8 cellular contexts compared by ENCODE assay signal in genomic region chr1:26169669-26170471, GRCh38. TPM values are rescaled to one million over a fixed set of nuclear protein-coding genes. Genes with fewer than 3 reads are reported as not detected.
DNase-seq lines count a peak whose midpoint lies in the region; ATAC-seq and TF ChIP-seq lines count a peak whose summit lies in the region.

ZNF593 (plus strand) TSS chr1:26169908; CDS start chr1:26169984, 76 bp downstream.

- H3K4me3 ChIP-seq in DOHH2 (ENCODE audit: low read length) (peak within 1 kb of the TSS; percentile 93), fibroblast of lung (replicated peaks in 1 of 4; ENCODE audit: control extremely low read depth in 1 of 4, insufficient read depth in 1 of 4, low read depth in 3 of 4, low read length in 4 of 4) (peak within 1 kb of the TSS; percentile 80 to 94 (median 84))

- H3K4me1 ChIP-seq in DOHH2 (ENCODE audit: control insufficient read depth, low read length), result peaks cover 14% of the 10 kb centered on the region
- peaks cover 4% of the 10 kb centered on the region for H3K4me1 ChIP-seq in fibroblast of lung (ENCODE audit: control insufficient read depth, extremely low read depth, insufficient read depth, low read length)

- H3K9ac ChIP-seq in fibroblast of lung (ENCODE audit: insufficient read depth, low read length), result peak within 1 kb of the TSS; percentile 95

- H3K9me3 ChIP-seq in DOHH2 (ENCODE audit: control insufficient read depth, insufficient read depth, low read length) (no peaks in the 10 kb centered on the region), fibroblast of lung (ENCODE audit: control insufficient read depth, insufficient read depth, low read depth, low read length) (no peaks in the 10 kb centered on the region)

- H4K20me1 ChIP-seq in DOHH2 (ENCODE audit: control insufficient read depth, insufficient read depth, low read depth, low read length) (no peaks in the 10 kb centered on the region), fibroblast of lung (ENCODE audit: control insufficient read depth, extremely low read depth, insufficient read depth, low read length) (no peaks in the 10 kb centered on the region)

- H3K9me3 Mint-ChIP-seq in activated T-helper 17 cell treated with anti-CD3 and anti-CD28 coated beads, Interleukin-2, amount 50 U/mL, for 72 hours, result no peaks in the 10 kb centered on the region
- no peaks in the 10 kb centered on the region for H3K9me3 Mint-ChIP-seq in natural killer cell

- H3K27ac Mint-ChIP-seq in activated T-helper 17 cell treated with anti-CD3 and anti-CD28 coated beads, Interleukin-2, amount 50 U/mL, for 72 hours, result peak within 1 kb of the TSS; percentile 24
- peak within 1 kb of the TSS; percentile 66 to 92 for H3K27ac Mint-ChIP-seq in natural killer cell

- intact Hi-C loops in natural killer cell (cut with micrococcal nuclease), result loop anchor here (1.0 to 10.0 kb wide), 3 partner anchors 62 to 225 kb away; partner anchors contain the start of gene CEP85

- H3K4me2 ChIP-seq in DOHH2 (ENCODE audit: low read length), result peak within 1 kb of the TSS; percentile 89
- peak within 1 kb of the TSS; percentile 97 for H3K4me2 ChIP-seq in fibroblast of lung (ENCODE audit: extremely low read depth, insufficient read depth, low read length)

- peaks cover 11% of the 10 kb centered on the region for H3K36me3 Mint-ChIP-seq in activated T-helper 17 cell treated with anti-CD3 and anti-CD28 coated beads, Interleukin-2, amount 50 U/mL, for 72 hours (ENCODE audit: low read depth)
- H3K36me3 Mint-ChIP-seq in natural killer cell, result no peaks in the 10 kb centered on the region

- TF ChIP-seq CTCF in DOHH2 (IDR thresholded peaks at IDR 0.05; ENCODE audit: low read depth, low read length, poor library complexity, severe bottlenecking) (peak; percentile 87), fibroblast of lung (conservative IDR thresholded peaks at IDR 0.05 in 1 of 2, IDR thresholded peaks at IDR 0.05 in 1 of 2; ENCODE audit: low read depth in 1 of 2, low read length in 2 of 2) (peak; percentile 73 to 86), natural killer cell (IDR thresholded peaks at IDR 0.05) (peak; percentile 83)

- peaks cover 3% of the 10 kb centered on the region; the same call in 1 of the 2 replicates for H3F3A ChIP-seq in DOHH2 (ENCODE audit: control insufficient read depth, insufficient read depth)

- peak within 1 kb of the TSS; percentile 73 for H3K4me3 Mint-ChIP-seq in activated T-helper 17 cell treated with anti-CD3 and anti-CD28 coated beads, Interleukin-2, amount 50 U/mL, for 72 hours
- peak within 1 kb of the TSS; percentile 84 for H3K4me3 Mint-ChIP-seq in natural killer cell

- ATAC-seq in GM21717 (IDR thresholded peaks at IDR 0.05; ENCODE audit: unreplicated experiment) (peak; percentile 89), natural killer cell (peak; percentile 94 to 96 (median 96))
- peak; percentile 98 for ATAC-seq in activated T-helper 17 cell treated with anti-CD3 and anti-CD28 coated beads, Interleukin-2, amount 50 U/mL, for 72 hours (replicated peaks)

- no peaks in the 10 kb centered on the region for H3K27me3 Mint-ChIP-seq in activated T-helper 17 cell treated with anti-CD3 and anti-CD28 coated beads, Interleukin-2, amount 50 U/mL, for 72 hours
- H3K27me3 Mint-ChIP-seq in natural killer cell (ENCODE audit: low read depth in 2 of 2), result peaks cover 0 to 12% of the 10 kb centered on the region in 2 donors

- H3K27me3 ChIP-seq in DOHH2 (ENCODE audit: control insufficient read depth, low read length) (no peaks in the 10 kb centered on the region; the same call in 1 of the 2 replicates), fibroblast of lung (ENCODE audit: control insufficient read depth, insufficient read depth, low read length) (no peaks in the 10 kb centered on the region)

- H3K79me2 ChIP-seq in DOHH2 (ENCODE audit: control insufficient read depth, low read length), result peaks cover 20% of the 10 kb centered on the region
- peaks cover 6% of the 10 kb centered on the region for H3K79me2 ChIP-seq in fibroblast of lung (ENCODE audit: control insufficient read depth, insufficient read depth, low read length)

- peak within 1 kb of the TSS; percentile 75 for H2AFZ ChIP-seq in fibroblast of lung (ENCODE audit: low read length)

- peak; percentile 83 for DNase-seq in KG1 (lab: John Stamatoyannopoulos, UW)
- DNase-seq in RPMI7951 (ENCODE audit: low read depth), result peak; percentile 89
- peak; percentile 88 to 92 for DNase-seq in fibroblast of lung (ENCODE audit: low read depth in 2 of 2)
- peak; percentile 92 for DNase-seq in natural killer cell
- DNase-seq in stimulated activated naive CD4-positive, alpha-beta T cell (lab: John Stamatoyannopoulos, UW), result peak; percentile 37 to 77 (median 66)

- H3K36me3 ChIP-seq in DOHH2 (ENCODE audit: control insufficient read depth, low read length), result peaks cover 22% of the 10 kb centered on the region
- peaks cover 3% of the 10 kb centered on the region for H3K36me3 ChIP-seq in fibroblast of lung (ENCODE audit: control insufficient read depth, insufficient read depth, low read length)

- H3K9me2 ChIP-seq in DOHH2 (replicated peaks; ENCODE audit: control insufficient read depth, low read length), result no peaks in the 10 kb centered on the region

- no peaks in the 10 kb centered on the region for H3K4me1 Mint-ChIP-seq in activated T-helper 17 cell treated with anti-CD3 and anti-CD28 coated beads, Interleukin-2, amount 50 U/mL, for 72 hours
- peaks cover 0 to 21% of the 10 kb centered on the region in 2 donors for H3K4me1 Mint-ChIP-seq in natural killer cell

- H3K27ac ChIP-seq in DOHH2 (ENCODE audit: low read depth, low read length) (peak within 1 kb of the TSS; percentile 22; the same call in 1 of the 2 replicates), fibroblast of lung (ENCODE audit: insufficient read depth, low read length) (peak within 1 kb of the TSS; percentile 84)

RNA-seq across cellular contexts. Expression of gene ZNF593, which starts in this region (rescaled TPM):
- 26.4 and 32.1 TPM in 2 replicates for total RNA-seq in RPMI7951 (2014; rRNA removed; shearing (Covaris generic))
- total RNA-seq in activated T-helper 17 cell treated with anti-CD3 and anti-CD28 coated beads, Interleukin-2, amount 50 U/mL, for 72 hours, result 10 to 100 TPM; 20.4 to 52.4 TPM
- total RNA-seq in fibroblast of lung, result 30.7 and 38.8 TPM in 2 replicates
- 17.6 and 19.8 TPM in 2 replicates for polyA plus RNA-seq in fibroblast of lung
- 46.2 and 54.4 TPM in 2 replicates for polyA plus RNA-seq in fibroblast of lung (2012)
- 6.5 and 17.9 TPM in 2 replicates for polyA minus RNA-seq in fibroblast of lung (ENCODE audit: low replicate concordance)
- 10 to 100 TPM in 2 of 3 donors, 1 to 10 TPM in 1; 8.6 to 17.8 (median 15.6) TPM for total RNA-seq in natural killer cell

Comparison
In these comparisons a context has a peak if more than half of its experiments do, and no peak if none do; other contexts are left out.
1. Peak in every context shown above with its lines: DNase-seq, ATAC-seq, H3K4me3 ChIP-seq and H3K27ac ChIP-seq.